Comparison of ENCODE assay signal across 22 cellular contexts in the genomic region with DNA sequence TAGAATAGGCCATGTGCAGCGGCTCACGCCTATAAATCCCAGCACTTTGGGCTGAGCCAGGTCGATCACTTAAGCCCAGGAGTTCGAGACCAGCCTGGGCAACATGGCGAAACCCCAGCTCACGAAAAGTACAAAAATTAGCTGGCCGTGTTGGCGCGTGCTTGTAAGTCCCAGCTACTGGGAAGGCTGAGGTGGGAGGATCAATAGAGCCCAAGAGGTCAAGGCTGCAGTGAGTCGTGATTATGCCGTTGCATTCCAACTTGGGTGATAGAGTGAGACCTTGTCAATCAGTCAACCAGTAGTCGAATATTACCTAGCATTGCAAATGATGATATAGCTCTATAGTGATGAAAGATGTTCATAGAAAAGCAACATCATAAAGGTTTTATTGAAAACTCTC. TPM values are rescaled to one million over a fixed set of nuclear protein-coding genes. Genes with fewer than 3 reads are reported as not detected.
DNase-seq lines count a peak whose midpoint lies in the region; ATAC-seq, FAIRE-seq and TF ChIP-seq lines count a peak whose summit lies in the region.
"Had no signal": no experiment of that assay in that cellular context is flagged by ENCODE, and none has a peak within 500 bp of the region (broad histone marks: within the 10 kb centered on the region; RNA-seq: fewer than 3 reads in every experiment).

No MANE protein-coding gene starts in this region.

- H3K4me3 ChIP-seq in HepG2 (replicated peaks in 1 of 3; ENCODE audit: insufficient read depth in 1 of 3, low read depth in 2 of 3, low read length in 3 of 3) (no peak overlapping the region), right lobe of liver (no peak overlapping the region), H7 (ENCODE audit: insufficient read depth, low read depth, low read length) (no peak overlapping the region)
- H3K4me3 ChIP-seq: A549, BLaER1 had no signal

- TF ChIP-seq POLR2A in HepG2 (IDR thresholded peaks at IDR 0.05; ENCODE audit: insufficient read depth in 1 of 2, low read depth in 2 of 2, low read length in 2 of 2), result no peak
- no peak for TF ChIP-seq POLR2A in right lobe of liver (IDR thresholded peaks at IDR 0.05)

- no peaks in the 10 kb centered on the region for H3K9me3 ChIP-seq in HepG2 (ENCODE audit: low read length)
- no peaks in the 10 kb centered on the region for H3K9me3 ChIP-seq in right lobe of liver
- H3K9me3 ChIP-seq: A549, BE2C, BLaER1 had no signal

- H4K20me1 ChIP-seq in HepG2 (ENCODE audit: insufficient read depth, low read length), result no peaks in the 10 kb centered on the region
- H4K20me1 ChIP-seq: BLaER1 had no signal

- no peaks in the 10 kb centered on the region for H3K27me3 ChIP-seq in HepG2 (ENCODE audit: control insufficient read depth in 1 of 2, insufficient read depth in 2 of 2, low read length in 2 of 2)
- H3K27me3 ChIP-seq in right lobe of liver, result no peaks in the 10 kb centered on the region
- H3K27me3 ChIP-seq in H7 (ENCODE audit: control insufficient read depth, insufficient read depth, low read length), result no peaks in the 10 kb centered on the region
- H3K27me3 ChIP-seq: BE2C, BLaER1 had no signal

- TF ChIP-seq RAD21 in HepG2 (CRISPR knock-in tag; IDR thresholded peaks at IDR 0.05), result no peak

- TF ChIP-seq EP300 in HepG2 (IDR thresholded peaks at IDR 0.05; ENCODE audit: low read depth in 2 of 2, low read length in 2 of 2) (no peak), HepG2 (CRISPR knock-in tag; IDR thresholded peaks at IDR 0.05; ENCODE audit: borderline replicate concordance) (no peak)

- no peak overlapping the region for H2AFZ ChIP-seq in HepG2 (ENCODE audit: low read length)

- H3K79me2 ChIP-seq in HepG2 (ENCODE audit: insufficient read depth, low read length), result no peaks in the 10 kb centered on the region

- H3K4me2 ChIP-seq in HepG2 (ENCODE audit: low read depth, low read length), result no peak overlapping the region
- H3K4me2 ChIP-seq: A549, BLaER1 had no signal

- BruUV-seq in HepG2 (replicated peaks; lab: Mats Ljungman, UMichigan), result no TSS peak

- in situ Hi-C loops in HepG2 (cut with HindIII; ENCODE audit: extremely low pct_ligation_motif_present, low pct_unique_long_range_greater_than_20kb), result no loop called here

- H3K9ac ChIP-seq in HepG2 (ENCODE audit: insufficient read depth, low read depth, low read length), result no peak overlapping the region
- H3K9ac ChIP-seq: BLaER1 had no signal

- intact Hi-C loops in HepG2 (cut with micrococcal nuclease; ENCODE audit: unreplicated experiment) (no loop called here), right lobe of liver (cut with DNase I) (no loop called here)

- no peak for FAIRE-seq in HepG2 (lab: Jason Lieb, UNC)
- FAIRE-seq: A549, GM12891, GM19239 had no signal

- H3K4me1 ChIP-seq in HepG2 (ENCODE audit: insufficient read depth, low read length), result no peaks in the 10 kb centered on the region
- H3K4me1 ChIP-seq in right lobe of liver, result no peaks in the 10 kb centered on the region
- H3K4me1 ChIP-seq: A549, BE2C, BLaER1 had no signal

- CTCF ChIA-PET in HepG2 (lab: Yijun Ruan, JAX; ENCODE audit: low intra/inter-chr PET ratio, low total read pairs), result no interaction called here

- TF ChIP-seq CTCF in HepG2 (CRISPR knock-in tag; IDR thresholded peaks at IDR 0.05) (no peak), right lobe of liver (IDR thresholded peaks at IDR 0.05) (no peak)

- 86% methylated on average over 12 of the region's 12 CpGs for WGBS in HepG2 (ENCODE audit: low lambda C conversion rate)
- 68% methylated on average over 8 of the region's 12 CpGs for WGBS in right lobe of liver (ENCODE audit: insufficient coverage, low coverage, low lambda C conversion rate, missing lambda C conversion rate)

- ATAC-seq in HepG2 (peak; percentile 63), right lobe of liver (no peak)
- ATAC-seq: A549 had no signal

- DNase-seq in HepG2 (ENCODE audit: low spot score), result peak; percentile 43
- DNase-seq in right lobe of liver, result no peak
- peak; percentile 30 for DNase-seq in HK-2 (ENCODE audit: unreplicated experiment)
- DNase-seq in kidney tubule cell (ENCODE audit: low spot score), result peak; percentile 55
- no peak for DNase-seq in effector CD4-positive, alpha-beta T cell
- no peak for DNase-seq in activated gamma-delta T cell treated with Interleukin-2 at 50 U/mL for 16 hours
- no peak for DNase-seq in H7
- DNase-seq: BE2C; C1 segment of cervical spinal cord; CD4-positive, alpha-beta memory T cell; CD4-positive, CD25-positive, alpha-beta regulatory T cell; CD8-positive, alpha-beta memory T cell; COR-L47; DMS 273 treated with DMSO at 0.1 percent for 48 hours; DMS153; DMS79 treated with DMSO at 0.1 percent for 48 hours; GF-D8 had no signal

- peaks cover 5 to 48% of the 10 kb centered on the region in 2 experiments; a peak in 4 of 5 replicates for H3K36me3 ChIP-seq in HepG2 (replicated peaks in 1 of 2; ENCODE audit: control insufficient read depth in 1 of 2, insufficient read depth in 2 of 2, low read length in 2 of 2)
- peaks cover 0 to 56% (median 9%) of the 10 kb centered on the region in 4 donors for H3K36me3 ChIP-seq in right lobe of liver
- H3K36me3 ChIP-seq in H7 (replicated peaks; ENCODE audit: control insufficient read depth, insufficient read depth, low read length), result peaks cover 3% of the 10 kb centered on the region

- POLR2A ChIA-PET in HepG2 (lab: Yijun Ruan, JAX), result no interaction called here

- no peak overlapping the region for H3K27ac ChIP-seq in HepG2 (ENCODE audit: extremely low read length, insufficient read depth, low read length)
- H3K27ac ChIP-seq in right lobe of liver, result no peak overlapping the region
- H3K27ac ChIP-seq: 22Rv1, A549, BLaER1 had no signal

TF ChIP-seq in HepG2, 621 proteins besides CTCF, POLR2A, EP300 and RAD21 (continues in another document):
- no peak for TF ChIP-seq TEAD2 (CRISPR knock-in tag; IDR thresholded peaks at IDR 0.05)
- TF ChIP-seq ZMYM2 (CRISPR knock-in tag; IDR thresholded peaks at IDR 0.05), result 0 out of 2 replicates have a peak, but pooled peaks have one; percentile 28
- TF ChIP-seq TARDBP (CRISPR knock-in tag; IDR thresholded peaks at IDR 0.05), result no peak
- TF ChIP-seq, protein P1, sequence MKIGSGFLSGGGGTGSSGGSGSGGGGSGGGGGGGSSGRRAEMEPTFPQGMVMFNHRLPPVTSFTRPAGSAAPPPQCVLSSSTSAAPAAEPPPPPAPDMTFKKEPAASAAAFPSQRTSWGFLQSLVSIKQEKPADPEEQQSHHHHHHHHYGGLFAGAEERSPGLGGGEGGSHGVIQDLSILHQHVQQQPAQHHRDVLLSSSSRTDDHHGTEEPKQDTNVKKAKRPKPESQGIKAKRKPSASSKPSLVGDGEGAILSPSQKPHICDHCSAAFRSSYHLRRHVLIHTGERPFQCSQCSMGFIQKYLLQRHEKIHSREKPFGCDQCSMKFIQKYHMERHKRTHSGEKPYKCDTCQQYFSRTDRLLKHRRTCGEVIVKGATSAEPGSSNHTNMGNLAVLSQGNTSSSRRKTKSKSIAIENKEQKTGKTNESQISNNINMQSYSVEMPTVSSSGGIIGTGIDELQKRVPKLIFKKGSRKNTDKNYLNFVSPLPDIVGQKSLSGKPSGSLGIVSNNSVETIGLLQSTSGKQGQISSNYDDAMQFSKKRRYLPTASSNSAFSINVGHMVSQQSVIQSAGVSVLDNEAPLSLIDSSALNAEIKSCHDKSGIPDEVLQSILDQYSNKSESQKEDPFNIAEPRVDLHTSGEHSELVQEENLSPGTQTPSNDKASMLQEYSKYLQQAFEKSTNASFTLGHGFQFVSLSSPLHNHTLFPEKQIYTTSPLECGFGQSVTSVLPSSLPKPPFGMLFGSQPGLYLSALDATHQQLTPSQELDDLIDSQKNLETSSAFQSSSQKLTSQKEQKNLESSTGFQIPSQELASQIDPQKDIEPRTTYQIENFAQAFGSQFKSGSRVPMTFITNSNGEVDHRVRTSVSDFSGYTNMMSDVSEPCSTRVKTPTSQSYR (CRISPR knock-in tag; IDR thresholded peaks at IDR 0.05; ENCODE audit: borderline replicate concordance), result no peak
- no peak for TF ChIP-seq ZNF33B (CRISPR knock-in tag; IDR thresholded peaks at IDR 0.05)
- TF ChIP-seq SALL1 (CRISPR knock-in tag; IDR thresholded peaks at IDR 0.05), result peak; percentile 51
- peak; percentile 82 for TF ChIP-seq ZMYM4 (CRISPR knock-in tag; IDR thresholded peaks at IDR 0.05)
- TF ChIP-seq HNF4A (CRISPR knock-in tag; IDR thresholded peaks at IDR 0.05), result 0 out of 2 replicates have a peak, but pooled peaks have one; percentile 24
- no peak for TF ChIP-seq SOX5 (CRISPR knock-in tag; IDR thresholded peaks at IDR 0.05; ENCODE audit: borderline replicate concordance)

RNA-seq across cellular contexts. Expression of a gene that starts 51.9 kb away (rescaled TPM):
- 50.7 and 81.7 TPM in 2 replicates for total RNA-seq in HepG2 (2016; rRNA removed; fragmentation: Illumina TruSeq; extraction: Trizol)
- 11.2 and 14.5 TPM in 2 replicates for total RNA-seq in HepG2 (2016; cell fraction: cytosol; rRNA removed; fragmentation: Illumina TruSeq; extraction: Trizol; ENCODE audit: low read depth)
- 48.7 and 82.0 TPM in 2 replicates for total RNA-seq in HepG2 (2016; cell fraction: insoluble cytoplasmic fraction; rRNA removed; fragmentation: Illumina TruSeq; extraction: Trizol)
- 30.7 and 31.0 TPM in 2 replicates for total RNA-seq in HepG2 (2016; cell fraction: membrane; rRNA removed; fragmentation: Illumina TruSeq; extraction: Trizol)
- 44.8 and 46.9 TPM in 2 replicates for total RNA-seq in HepG2 (2016; cell fraction: nucleus; rRNA removed; fragmentation: Illumina TruSeq; extraction: Trizol)
- 26.3 and 36.4 TPM in 2 replicates for polyA plus RNA-seq in HepG2 (2011; rRNA removed)
- 15.1 and 21.9 TPM in 2 replicates for polyA plus RNA-seq in HepG2 (2011; cell fraction: cytosol; rRNA removed)
- 14.4 and 15.6 TPM in 2 replicates for polyA plus RNA-seq in HepG2 (2011; cell fraction: nucleus; rRNA removed)
- polyA plus RNA-seq in HepG2 (2012), result 26.8 and 30.6 TPM in 2 replicates
- 3.1 and 4.0 TPM in 2 replicates for polyA plus RNA-seq in HepG2 (2016; cell fraction: cytosol; fragmentation: Illumina TruSeq; extraction: Trizol; ENCODE audit: low read depth)
- 52.2 and 54.4 TPM in 2 replicates for polyA plus RNA-seq in HepG2 (2016; cell fraction: insoluble cytoplasmic fraction; fragmentation: Illumina TruSeq; extraction: Trizol; ENCODE audit: low read depth)
- polyA plus RNA-seq in HepG2 (2016; cell fraction: membrane; fragmentation: Illumina TruSeq; extraction: Trizol; ENCODE audit: low read depth), result 10.5 and 10.8 TPM in 2 replicates
- 36.0 and 40.8 TPM in 2 replicates for polyA plus RNA-seq in HepG2 (2016; cell fraction: nucleus; fragmentation: Illumina TruSeq; extraction: Trizol; ENCODE audit: insufficient read depth, low read depth)
- 68.4 and 120 TPM in 2 replicates for polyA minus RNA-seq in HepG2 (2011; rRNA and poly(A)+ RNA removed; ENCODE audit: low replicate concordance)
- polyA minus RNA-seq in HepG2 (2011; cell fraction: cytosol; rRNA and poly(A)+ RNA removed), result 30.4 and 31.0 TPM in 2 replicates
- polyA minus RNA-seq in HepG2 (2011; cell fraction: nucleus; rRNA and poly(A)+ RNA removed), result 80.5 and 86.0 TPM in 2 replicates
- 10 to 100 TPM; 26.0 to 38.7 (median 34.6) TPM for total RNA-seq in right lobe of liver
- total RNA-seq in H7 (2014; rRNA removed; shearing (Covaris generic)), result 58.6 and 71.0 TPM in 2 replicates

Comparison
In these comparisons a context has a peak if more than half of its experiments do, and no peak if none do; other contexts are left out.
1. DNase-seq: peak in HepG2 (single experiment), HK-2 (single experiment) and kidney tubule cell (single experiment); none in right lobe of liver (0 of 3), effector CD4-positive, alpha-beta T cell (single experiment), activated gamma-delta T cell treated with Interleukin-2 at 50 U/mL for 16 hours (single experiment) and H7 (single experiment).